8 cellular contexts compared by ENCODE assay signal in the genomic region with DNA sequence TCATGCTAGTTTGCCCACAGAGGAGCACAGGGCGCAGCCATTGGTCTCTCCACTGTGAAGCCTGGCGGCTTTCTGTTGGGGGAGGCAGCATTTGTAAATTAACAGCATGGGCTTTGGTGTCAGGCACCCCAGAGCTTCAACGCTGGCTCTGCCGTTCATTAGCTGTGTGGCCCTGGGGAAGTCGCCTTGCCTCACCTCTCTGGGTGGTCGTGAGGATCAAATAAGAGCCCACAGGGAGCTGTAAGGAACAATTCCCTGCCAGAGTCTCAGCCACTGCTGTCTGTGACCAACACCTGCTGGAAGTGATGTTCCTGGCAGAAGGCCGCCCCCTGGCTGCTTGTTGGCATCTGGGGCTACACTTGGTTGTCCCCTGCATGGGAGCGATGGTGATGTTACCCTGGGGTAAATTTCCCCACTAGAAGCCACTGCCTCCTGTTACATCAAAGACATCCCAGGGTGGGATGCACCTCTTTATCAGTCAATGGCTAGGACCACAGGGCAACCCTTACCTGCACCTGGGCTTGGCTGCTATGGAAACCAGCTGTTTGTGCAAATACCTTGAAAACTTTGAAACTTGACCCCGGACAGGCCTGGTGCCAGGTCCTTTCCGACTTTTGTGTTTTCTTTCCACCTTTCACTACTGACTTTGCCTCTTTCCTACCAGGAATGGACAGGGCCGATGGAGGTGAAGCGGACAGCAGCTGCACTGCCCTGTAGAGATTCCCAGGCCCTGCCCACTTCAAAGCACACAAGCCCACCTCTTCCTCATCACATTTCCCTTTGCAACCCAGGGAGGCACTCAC. TPM values are rescaled to one million over a fixed set of nuclear protein-coding genes. Genes with fewer than 3 reads are reported as not detected.
DNase-seq lines count a peak whose midpoint lies in the region; ATAC-seq and TF ChIP-seq lines count a peak whose summit lies in the region.

No MANE protein-coding gene starts in this region.

- peak overlapping the region; percentile 17 for H3K27ac ChIP-seq in C4-2B
- H3K27ac ChIP-seq in OCI-LY3 (ENCODE audit: low read length): no peak overlapping the region
- peak overlapping the region; percentile 35 to 52 for H3K27ac ChIP-seq in mucosa of rectum (ENCODE audit: low read depth in 2 of 2, low read length in 2 of 2)

- H2AFZ ChIP-seq in OCI-LY3 (ENCODE audit: low read depth, low read length): no peak overlapping the region

- H3K27me3 ChIP-seq in OCI-LY3 (ENCODE audit: low read depth, low read length) (no peaks in the 10 kb centered on the region), mucosa of rectum (ENCODE audit: control insufficient read depth in 2 of 2, insufficient read depth in 2 of 2, low read length in 2 of 2) (no peaks in the 10 kb centered on the region)

- H3K9ac ChIP-seq in OCI-LY3 (ENCODE audit: low read length): no peak overlapping the region
- H3K9ac ChIP-seq in mucosa of rectum (ENCODE audit: low read depth in 1 of 2, low read length in 2 of 2): no peak overlapping the region

- H3K4me1 ChIP-seq in OCI-LY3 (ENCODE audit: low read length) (peaks cover 13% of the 10 kb centered on the region), mucosa of rectum (ENCODE audit: control insufficient read depth in 2 of 2, insufficient read depth in 2 of 2, low read length in 2 of 2) (peaks cover 49 to 54% of the 10 kb centered on the region in 2 donors)

- no peak overlapping the region for H3K4me2 ChIP-seq in OCI-LY3 (ENCODE audit: low read length)

- no peaks in the 10 kb centered on the region for H3K36me3 ChIP-seq in OCI-LY3 (replicated peaks; ENCODE audit: low read depth, low read length)
- peaks cover 25 to 27% of the 10 kb centered on the region in 2 donors for H3K36me3 ChIP-seq in mucosa of rectum (ENCODE audit: control insufficient read depth in 2 of 2, insufficient read depth in 2 of 2, low read length in 2 of 2)

- H4K20me1 ChIP-seq in OCI-LY3 (ENCODE audit: insufficient read depth, low read length): no peaks in the 10 kb centered on the region

- DNase-seq in cardiac fibroblast (ENCODE audit: low read depth in 2 of 2): peak; percentile 33 to 36
- DNase-seq in mesenteric fat pad (ENCODE audit: low spot score): no peak
- no peak for DNase-seq in omental fat pad (ENCODE audit: low spot score)

- peak; percentile 61 for ATAC-seq in GM21576 (IDR thresholded peaks at IDR 0.05; ENCODE audit: unreplicated experiment)
- no peak for ATAC-seq in omental fat pad (ENCODE audit: low FRiP score)
- no peak for ATAC-seq in HG03342 (IDR thresholded peaks at IDR 0.05; ENCODE audit: unreplicated experiment)

- H3K9me3 ChIP-seq in OCI-LY3 (ENCODE audit: insufficient read depth, low read length) (no peaks in the 10 kb centered on the region), mucosa of rectum (ENCODE audit: control insufficient read depth in 2 of 2, low read length in 2 of 2) (no peaks in the 10 kb centered on the region)

- TF ChIP-seq CTCF in C4-2B (conservative IDR thresholded peaks at IDR 0.05) (peak; percentile 36), OCI-LY3 (IDR thresholded peaks at IDR 0.05; ENCODE audit: low read depth, low read length) (peak; percentile 76), cardiac fibroblast (IDR thresholded peaks at IDR 0.05; ENCODE audit: low read depth, low read length) (peak; percentile 44), omental fat pad (IDR thresholded peaks at IDR 0.05) (no peak)

- H3K4me3 ChIP-seq in OCI-LY3 (ENCODE audit: low read length) (no peak overlapping the region), cardiac fibroblast (replicated peaks in 1 of 2; ENCODE audit: low read depth in 2 of 2, low read length in 2 of 2) (no peak overlapping the region), mucosa of rectum (ENCODE audit: low read length in 2 of 2) (no peak overlapping the region)

- no peaks in the 10 kb centered on the region for H3K79me2 ChIP-seq in OCI-LY3 (ENCODE audit: low read length)

RNA-seq across cellular contexts. Expression of a gene that starts 36.9 kb away (rescaled TPM):
- total RNA-seq in mesenteric fat pad (5.1 TPM), omental fat pad (10 to 100 TPM in 1 of 4 donors, 1 to 10 TPM in 3; 1.1 to 20.5 (median 3.8) TPM)

Comparison
In these comparisons a context has a peak if more than half of its experiments do, and no peak if none do; other contexts are left out.
1. CTCF ChIP-seq: peak in C4-2B (single experiment), OCI-LY3 (single experiment) and cardiac fibroblast (single experiment); none in omental fat pad (0 of 3).
2. DNase-seq: peak in cardiac fibroblast (2 of 2); none in mesenteric fat pad (single experiment) and omental fat pad (single experiment).